Comparison of ENCODE assay signal across 8 cellular contexts in the genomic region with DNA sequence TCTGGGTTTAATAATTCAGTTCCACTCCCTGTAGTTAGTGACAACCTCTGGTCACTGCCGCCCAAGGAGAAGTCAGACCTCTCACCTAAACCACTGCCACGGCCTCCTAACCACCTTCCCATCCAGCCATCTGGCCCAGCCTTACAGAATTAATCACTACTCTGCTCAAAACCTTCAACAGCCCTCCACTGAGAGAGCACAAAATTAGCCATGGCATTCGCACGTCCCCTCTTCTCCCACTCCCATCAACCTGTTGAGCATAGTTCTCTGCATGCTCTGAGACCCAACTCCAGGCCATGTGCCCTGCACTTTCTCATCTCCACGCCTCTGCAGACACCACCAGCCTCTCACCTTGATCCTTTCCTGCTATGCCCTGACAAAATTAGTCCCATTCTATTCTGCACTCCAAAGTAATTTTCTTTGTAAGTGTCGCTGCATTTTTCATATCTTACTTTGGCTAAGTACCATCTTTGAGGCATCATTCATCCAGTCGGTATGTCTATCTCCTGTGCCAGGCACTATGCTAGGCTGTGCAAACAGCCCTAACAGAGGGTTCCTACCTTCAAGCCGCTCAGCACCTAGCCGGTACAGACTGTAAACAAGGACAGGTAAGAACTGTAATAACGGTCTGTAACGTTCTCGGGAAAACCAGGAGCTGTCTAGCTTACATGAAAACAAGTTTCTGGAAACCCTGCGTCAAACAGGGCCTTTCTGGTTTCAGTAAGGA. TPM values are rescaled to one million over a fixed set of nuclear protein-coding genes. Genes with fewer than 3 reads are reported as not detected.
DNase-seq lines count a peak whose midpoint lies in the region; ATAC-seq, FAIRE-seq and TF ChIP-seq lines count a peak whose summit lies in the region.

No MANE protein-coding gene starts in this region.

- intact Hi-C loops in kidney (cut with DNase I) = no loop called here

- peaks cover 0 to under 1% of the 10 kb centered on the region in 2 donors for H3K36me3 ChIP-seq in kidney (ENCODE audit: control insufficient read depth in 1 of 2, insufficient read depth in 2 of 2, low read length in 2 of 2)

- TF ChIP-seq CTCF in kidney (IDR thresholded peaks at IDR 0.05; ENCODE audit: borderline replicate concordance, extremely low read depth, insufficient read depth) = no peak

- peak; percentile 18 for ATAC-seq in HG03432 (IDR thresholded peaks at IDR 0.05; ENCODE audit: unreplicated experiment)
- peak; percentile 37 for ATAC-seq in stimulated activated naive CD8-positive, alpha-beta T cell treated with anti-CD3 and anti-CD28 coated beads, Interleukin-15, Interleukin-2, amounts not matched to agents 100 U/mL and 50 U/mL, for 24 hours
- no peak for ATAC-seq in HG03378 (IDR thresholded peaks at IDR 0.05; ENCODE audit: unreplicated experiment)
- ATAC-seq in HG03175 (IDR thresholded peaks at IDR 0.05; ENCODE audit: unreplicated experiment) = no peak

- peaks cover 10 to 18% of the 10 kb centered on the region in 2 donors for H3K4me1 ChIP-seq in kidney (ENCODE audit: control insufficient read depth in 1 of 2, insufficient read depth in 1 of 2, low read depth in 1 of 2, low read length in 2 of 2)

- peak; percentile 24 for DNase-seq in COLO668 (lab: John Stamatoyannopoulos, UW; ENCODE audit: unreplicated experiment)
- DNase-seq in amniotic epithelial cell (ENCODE audit: low read depth) = peak; percentile 12
- DNase-seq in kidney = no peak
- DNase-seq in stimulated activated naive CD8-positive, alpha-beta T cell treated with anti-CD3 and anti-CD28 coated beads, Interleukin-15, Interleukin-2, amounts not matched to agents 100 U/mL and 50 U/mL, for 24 hours = no peak
- DNase-seq in DMS53 treated with DMSO at 0.1 percent for 48 hours (lab: John Stamatoyannopoulos, UW; ENCODE audit: unreplicated experiment) = no peak

- peak overlapping the region in 1 of 2 donors; percentile 68 for H3K9ac ChIP-seq in kidney (ENCODE audit: low read length in 2 of 2)

- FAIRE-seq in kidney (lab: Jason Lieb, UNC) = no peak

- no peaks in the 10 kb centered on the region for H3K9me3 ChIP-seq in kidney (ENCODE audit: control insufficient read depth in 1 of 2, low read length in 2 of 2)

- peak overlapping the region; percentile 18 to 47 for H3K27ac ChIP-seq in kidney (ENCODE audit: low read depth in 2 of 2, low read length in 2 of 2)

- H3K4me3 ChIP-seq in kidney (ENCODE audit: low read length in 2 of 2) = peak overlapping the region; percentile 69 to 84

RNA-seq across cellular contexts. Expression of a gene that starts 1.0 kb away (rescaled TPM):
- total RNA-seq in kidney = 34.3 TPM
- polyA plus RNA-seq in kidney (ENCODE audit: insufficient read depth, low read depth, low replicate concordance) = 124 TPM

RNA-seq across cellular contexts. Expression of a gene that starts 43.4 kb away (rescaled TPM):
- total RNA-seq in kidney = 49.9 TPM
- polyA plus RNA-seq in kidney (ENCODE audit: insufficient read depth, low read depth, low replicate concordance) = 39.9 TPM

Comparison
In these comparisons a context has a peak if more than half of its experiments do, and no peak if none do; other contexts are left out.
1. DNase-seq: peak in COLO668 (single experiment) and amniotic epithelial cell (single experiment); none in kidney (single experiment), stimulated activated naive CD8-positive, alpha-beta T cell treated with anti-CD3 and anti-CD28 coated beads, Interleukin-15, Interleukin-2, amounts not matched to agents 100 U/mL and 50 U/mL, for 24 hours (single experiment) and DMS53 treated with DMSO at 0.1 percent for 48 hours (single experiment).
2. ATAC-seq: peak in HG03432 (single experiment) and stimulated activated naive CD8-positive, alpha-beta T cell treated with anti-CD3 and anti-CD28 coated beads, Interleukin-15, Interleukin-2, amounts not matched to agents 100 U/mL and 50 U/mL, for 24 hours (single experiment); none in HG03378 (single experiment) and HG03175 (single experiment).